8 cellular contexts compared by ENCODE assay signal in the genomic region with DNA sequence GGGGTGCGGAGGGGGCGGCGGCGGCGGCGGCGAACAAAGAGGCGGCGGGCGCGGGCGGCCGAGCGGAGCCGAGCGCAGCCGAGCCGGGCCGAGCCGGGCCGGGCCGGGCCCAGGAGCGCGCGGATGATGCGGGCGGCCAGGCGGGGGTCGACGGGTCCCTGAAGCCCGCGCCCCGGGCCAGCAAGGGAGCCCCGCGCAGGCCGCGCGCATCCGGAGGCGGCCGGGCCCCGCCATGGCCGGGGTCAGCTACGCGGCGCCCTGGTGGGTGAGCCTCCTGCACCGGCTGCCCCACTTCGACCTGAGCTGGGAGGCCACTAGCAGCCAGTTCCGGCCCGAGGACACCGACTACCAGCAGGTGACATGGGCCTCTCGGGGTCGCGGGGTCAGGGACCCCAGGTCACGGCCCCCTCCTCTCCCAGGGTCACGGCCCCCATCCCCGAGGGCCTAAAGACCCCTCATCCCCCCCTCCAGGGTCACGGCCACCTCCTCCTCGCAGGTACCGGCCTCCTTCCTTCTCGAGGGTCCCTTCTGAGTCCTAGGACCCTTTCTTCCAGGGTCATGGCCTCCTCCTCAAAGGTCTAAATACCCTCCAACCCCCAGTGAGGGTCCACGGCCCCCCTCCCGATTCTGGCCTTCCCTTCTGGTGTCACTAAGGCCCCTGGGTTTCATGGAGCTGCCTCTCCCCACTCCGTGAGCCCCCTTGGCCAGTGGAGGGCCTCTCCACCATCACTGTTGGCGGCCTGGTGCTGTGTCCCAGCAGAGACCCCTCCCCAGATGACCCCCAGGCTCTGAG. TPM values are rescaled to one million over a fixed set of nuclear protein-coding genes. Genes with fewer than 3 reads are reported as not detected.
DNase-seq lines count a peak whose midpoint lies in the region; ATAC-seq and TF ChIP-seq lines count a peak whose summit lies in the region.

A gene with protein sequence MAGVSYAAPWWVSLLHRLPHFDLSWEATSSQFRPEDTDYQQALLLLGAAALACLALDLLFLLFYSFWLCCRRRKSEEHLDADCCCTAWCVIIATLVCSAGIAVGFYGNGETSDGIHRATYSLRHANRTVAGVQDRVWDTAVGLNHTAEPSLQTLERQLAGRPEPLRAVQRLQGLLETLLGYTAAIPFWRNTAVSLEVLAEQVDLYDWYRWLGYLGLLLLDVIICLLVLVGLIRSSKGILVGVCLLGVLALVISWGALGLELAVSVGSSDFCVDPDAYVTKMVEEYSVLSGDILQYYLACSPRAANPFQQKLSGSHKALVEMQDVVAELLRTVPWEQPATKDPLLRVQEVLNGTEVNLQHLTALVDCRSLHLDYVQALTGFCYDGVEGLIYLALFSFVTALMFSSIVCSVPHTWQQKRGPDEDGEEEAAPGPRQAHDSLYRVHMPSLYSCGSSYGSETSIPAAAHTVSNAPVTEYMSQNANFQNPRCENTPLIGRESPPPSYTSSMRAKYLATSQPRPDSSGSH (plus strand): TSS at position 63 of the 793 bp plus-strand sequence. CDS start 170 bp downstream, at position 233.

- H3K27me3 Mint-ChIP-seq in GM23338 (ENCODE audit: insufficient read depth, low read depth, poor library complexity) (peaks cover 9% of the 10 kb centered on the region), type B pancreatic cell (no peaks in the 10 kb centered on the region)

- peak within 1 kb of the TSS; percentile 95 for H2BK5ac ChIP-seq in mesenchymal stem cell (ENCODE audit: low read depth, low read length, poor library complexity, severe bottlenecking)

- peak within 1 kb of the TSS; percentile 89 to 98 for H3K18ac ChIP-seq in mesenchymal stem cell (ENCODE audit: low read depth in 1 of 2, low read length in 2 of 2)

- H3K4me2 ChIP-seq in GM23338: peak within 1 kb of the TSS; percentile 93
- H3K4me2 ChIP-seq in mesenchymal stem cell (ENCODE audit: low read length, poor library complexity, severe bottlenecking): peak within 1 kb of the TSS; percentile 86

- H3K27ac Mint-ChIP-seq in GM23338: peak within 1 kb of the TSS; percentile 95
- H3K27ac Mint-ChIP-seq in type B pancreatic cell: peak within 1 kb of the TSS; percentile 84

- H2BK12ac ChIP-seq in mesenchymal stem cell (ENCODE audit: low read length in 2 of 2): peak within 1 kb of the TSS; percentile 9 to 50

- H3F3A ChIP-seq in GM23338 (replicated peaks; ENCODE audit: low read depth): peaks cover 12% of the 10 kb centered on the region; the same call in 1 of the 2 replicates

- H3K9me3 ChIP-seq in MG63 (no peaks in the 10 kb centered on the region), mesenchymal stem cell (ENCODE audit: control insufficient read depth, low read length) (no peaks in the 10 kb centered on the region)

- DNase-seq in GM23338 (ENCODE audit: low spot score) (no peak), MG63 (no peak), mesenchymal stem cell (no peak), type B pancreatic cell (ENCODE audit: extremely low spot score, unreplicated experiment) (no peak), NCI-H526 (lab: John Stamatoyannopoulos, UW) (no peak), NCI-H1092 treated with DMSO at 0.1 percent for 48 hours (lab: John Stamatoyannopoulos, UW) (no peak)

- H3K4me3 Mint-ChIP-seq in GM23338: peak within 1 kb of the TSS; percentile 91
- H3K4me3 Mint-ChIP-seq in type B pancreatic cell: peak within 1 kb of the TSS; percentile 95

- H3K4me1 ChIP-seq in GM23338 (ENCODE audit: insufficient read depth) (peaks cover 16% of the 10 kb centered on the region; the same call in 1 of the 2 replicates), mesenchymal stem cell (ENCODE audit: control insufficient read depth, insufficient read depth, low read depth, low read length) (peaks cover 51% of the 10 kb centered on the region)

- H3K27ac ChIP-seq in GM23338 (ENCODE audit: low read depth): peak within 1 kb of the TSS; percentile 56; the same call in 1 of the 2 replicates
- H3K27ac ChIP-seq in cingulate gyrus (ENCODE audit: low read depth, low read length): peak within 1 kb of the TSS; percentile 75
- peak within 1 kb of the TSS; percentile 99 for H3K27ac ChIP-seq in mesenchymal stem cell (ENCODE audit: low read length, poor library complexity, severe bottlenecking)

- H3K23ac ChIP-seq in mesenchymal stem cell (ENCODE audit: low read length in 2 of 2): peak within 1 kb of the TSS in 1 of 2 experiments; percentile 98

- H3K79me1 ChIP-seq in mesenchymal stem cell (replicated peaks; ENCODE audit: low read length, poor library complexity, severe bottlenecking): no peaks in the 10 kb centered on the region

- H3K79me2 ChIP-seq in GM23338 (replicated peaks; ENCODE audit: insufficient read depth): peaks cover 51% of the 10 kb centered on the region

- H2AFZ ChIP-seq in GM23338 (peak within 1 kb of the TSS; percentile 48; the same call in 1 of the 2 replicates), mesenchymal stem cell (ENCODE audit: low read depth, low read length) (no peak within 1 kb of the TSS)

- peaks cover 18% of the 10 kb centered on the region for H4K20me1 ChIP-seq in GM23338 (replicated peaks; ENCODE audit: insufficient read depth)

- WGBS in mesenchymal stem cell: 2% methylated on average over 29 of the region's 65 CpGs

- H2BK120ac ChIP-seq in mesenchymal stem cell (ENCODE audit: low read depth, low read length): peak within 1 kb of the TSS; percentile 85

- ATAC-seq in GM18498 (IDR thresholded peaks at IDR 0.05; ENCODE audit: unreplicated experiment) (peak; percentile 51), GM23338 (peak; percentile 28)

- TF ChIP-seq CTCF in GM23338 (conservative IDR thresholded peaks at IDR 0.05; ENCODE audit: low read depth in 2 of 2): no peak
- no peak for TF ChIP-seq CTCF in type B pancreatic cell (conservative IDR thresholded peaks at IDR 0.05)

- H3K27me3 ChIP-seq in GM23338 (ENCODE audit: insufficient read depth) (no peaks in the 10 kb centered on the region), MG63 (no peaks in the 10 kb centered on the region), mesenchymal stem cell (ENCODE audit: control insufficient read depth in 1 of 2, insufficient read depth in 1 of 2, low read length in 2 of 2) (no peaks in the 10 kb centered on the region)

- H3K9me2 ChIP-seq in GM23338 (ENCODE audit: insufficient read depth): no peaks in the 10 kb centered on the region

- peak within 1 kb of the TSS; percentile 37 to 96 for H3K14ac ChIP-seq in mesenchymal stem cell (ENCODE audit: low read length in 2 of 2)

- H2AK5ac ChIP-seq in mesenchymal stem cell (ENCODE audit: low read length, severe bottlenecking): peak within 1 kb of the TSS; percentile 87

- H3K9ac ChIP-seq in mesenchymal stem cell (ENCODE audit: low read length): peak within 1 kb of the TSS; percentile 92

- H3K36me3 Mint-ChIP-seq in GM23338 (ENCODE audit: low read depth) (peaks cover 3% of the 10 kb centered on the region; the same call in 1 of the 3 replicates), type B pancreatic cell (no peaks in the 10 kb centered on the region)

- H3K4ac ChIP-seq in mesenchymal stem cell (ENCODE audit: low read depth in 1 of 2, low read length in 2 of 2): peak within 1 kb of the TSS; percentile 68 to 93

- peak within 1 kb of the TSS; percentile 86 for H4K8ac ChIP-seq in mesenchymal stem cell (ENCODE audit: low read length)

- H2BK15ac ChIP-seq in mesenchymal stem cell (ENCODE audit: low read depth, poor library complexity, severe bottlenecking): peak within 1 kb of the TSS; percentile 95

- H3K4me1 Mint-ChIP-seq in GM23338 (peaks cover 32% of the 10 kb centered on the region), type B pancreatic cell (ENCODE audit: unreplicated experiment) (peaks cover 22% of the 10 kb centered on the region)

- H3K36me3 ChIP-seq in GM23338 (ENCODE audit: insufficient read depth) (no peaks in the 10 kb centered on the region), MG63 (peaks cover 13% of the 10 kb centered on the region), mesenchymal stem cell (ENCODE audit: control insufficient read depth in 1 of 2, insufficient read depth in 2 of 2, low read depth in 1 of 2, low read length in 2 of 2) (peaks cover 4 to 30% of the 10 kb centered on the region in 2 experiments)

- H4K91ac ChIP-seq in mesenchymal stem cell (ENCODE audit: low read length): peak within 1 kb of the TSS; percentile 65

- H3K9me3 Mint-ChIP-seq in GM23338 (no peaks in the 10 kb centered on the region), type B pancreatic cell (no peaks in the 10 kb centered on the region)

- H3K4me3 ChIP-seq in GM23338 (peak within 1 kb of the TSS; percentile 93), MG63 (peak within 1 kb of the TSS; percentile 81), mesenchymal stem cell (ENCODE audit: insufficient read depth in 1 of 2, low read depth in 1 of 2, low read length in 2 of 2) (peak within 1 kb of the TSS; percentile 73 to 94)

TF ChIP-seq in GM23338, 12 proteins besides CTCF, POLR2A, EP300 and RAD21 (continues in another document):
- no peak for TF ChIP-seq REST (IDR thresholded peaks at IDR 0.05; ENCODE audit: unreplicated experiment)

RNA-seq across cellular contexts. Expression of the gene that starts here (rescaled TPM):
- 113 and 126 TPM in 2 replicates for total RNA-seq in GM23338 (2014; rRNA removed; shearing (Covaris generic))
- 59.6 and 62.3 TPM in 2 replicates for polyA plus RNA-seq in GM23338 (2016; fragmentation: Nextera tagmentation; extraction: Ambion mirVana)
- total RNA-seq in MG63 (2014; rRNA removed; shearing (Covaris generic); ENCODE audit: low replicate concordance): 15.8 and 29.8 TPM in 2 replicates
- 198 TPM for polyA plus RNA-seq in mesenchymal stem cell (2013, experiment 1 of 2)
- polyA plus RNA-seq in mesenchymal stem cell (2013, experiment 2 of 2): 194 TPM
- 124 and 166 TPM in 2 replicates for total RNA-seq in type B pancreatic cell (ENCODE audit: low replicate concordance)
